Comparison of ENCODE assay signal across 16 cellular contexts in the genomic region with DNA sequence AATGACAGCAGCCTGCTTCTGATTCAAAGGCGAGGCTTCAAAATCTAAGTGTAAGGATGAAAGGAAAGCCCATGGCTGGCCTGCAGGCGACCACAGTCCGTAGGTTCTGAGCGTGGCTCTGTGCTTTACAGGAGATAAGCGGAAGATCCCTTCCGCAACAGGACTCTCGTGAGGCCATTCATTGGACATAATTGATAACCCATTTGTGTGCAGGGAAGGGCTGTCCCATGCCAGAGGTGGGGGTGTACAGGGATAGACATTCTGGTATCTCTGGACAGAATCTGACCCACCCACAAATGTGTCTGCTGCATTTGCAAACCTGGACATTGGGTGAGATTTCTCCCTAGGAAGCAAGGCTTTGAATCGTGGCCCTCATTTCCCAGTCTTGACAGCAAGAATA.
"Had no signal": no experiment of that assay in that cellular context is flagged by ENCODE, and none has a peak within 500 bp of the region (broad histone marks: within the 10 kb centered on the region; RNA-seq: fewer than 3 reads in every experiment).

No MANE protein-coding gene starts in this region.

- DNase-seq: activated CD4-positive, alpha-beta T cell treated with anti-CD3 and anti-CD28 coated beads, Interleukin-2, amount 50 U/mL, for 4 hours; activated CD8-positive, alpha-beta memory T cell treated with anti-CD3 and anti-CD28 coated beads, Interleukin-2, amount 10 ng/mL, durations not matched to agents 7 days and 5 days; activated effector memory CD4-positive, alpha-beta T cell treated with anti-CD3 and anti-CD28 coated beads, Interleukin-2, amount 50 U/mL, for 16 hours; activated T-cell treated with anti-CD3 and anti-CD28 coated beads, Interleukin-2, amount 50 U/mL, for 48 hours; dorsolateral prefrontal cortex; midbrain; pancreas; stimulated activated naive B cell treated with anti-CD40 and anti-IgM and Interleukin-4, amounts not matched to agents 10 μg/mL and 1 μg/mL and 100 μg/mL, for 72 hours; T-helper 9 cell; transverse colon had no signal

- H3K36me3 Mint-ChIP-seq: activated naive CD4-positive, alpha-beta T cell treated with anti-CD3 and anti-CD28 coated beads, Interleukin-2, amount 50 U/mL, for 24 hours; stimulated activated naive B cell treated with anti-CD40 and anti-IgM and Interleukin-4, amounts not matched to agents 10 μg/mL and 1 μg/mL and 100 μg/mL, for 72 hours had no signal

- H3K9me3 Mint-ChIP-seq: activated naive CD4-positive, alpha-beta T cell treated with anti-CD3 and anti-CD28 coated beads, Interleukin-2, amount 50 U/mL, for 24 hours; stimulated activated naive B cell treated with anti-CD40 and anti-IgM and Interleukin-4, amounts not matched to agents 10 μg/mL and 1 μg/mL and 100 μg/mL, for 72 hours had no signal

- H3K4me3 ChIP-seq: adrenal gland, cardiac muscle cell, dorsolateral prefrontal cortex, esophagus muscularis mucosa, lung, pancreas, transverse colon had no signal

- H3K27ac ChIP-seq: cardiac muscle cell, esophagus muscularis mucosa, pancreas, transverse colon had no signal

- H3K9me3 ChIP-seq: adrenal gland, esophagus muscularis mucosa, pancreas, transverse colon had no signal

- ATAC-seq: activated CD4-positive, CD25-positive, alpha-beta regulatory T cell treated with anti-CD3 and anti-CD28 coated beads, Interleukin-2, amount 50 U/mL, for 24 hours; activated CD8-positive, alpha-beta memory T cell treated with anti-CD3 and anti-CD28 coated beads, Interleukin-2, amount 10 ng/mL, durations not matched to agents 7 days and 5 days; pancreas; stimulated activated naive B cell treated with anti-CD40 and anti-IgM and Interleukin-4, amounts not matched to agents 10 μg/mL and 1 μg/mL and 100 μg/mL, for 72 hours had no signal

- H3K4me3 Mint-ChIP-seq: activated CD8-positive, alpha-beta memory T cell treated with anti-CD3 and anti-CD28 coated beads, Interleukin-2, amount 10 ng/mL, durations not matched to agents 7 days and 5 days; activated naive CD4-positive, alpha-beta T cell treated with anti-CD3 and anti-CD28 coated beads, Interleukin-2, amount 50 U/mL, for 24 hours; stimulated activated naive B cell treated with anti-CD40 and anti-IgM and Interleukin-4, amounts not matched to agents 10 μg/mL and 1 μg/mL and 100 μg/mL, for 72 hours had no signal

- H3K27me3 Mint-ChIP-seq: activated naive CD4-positive, alpha-beta T cell treated with anti-CD3 and anti-CD28 coated beads, Interleukin-2, amount 50 U/mL, for 24 hours had no signal

- H3K27ac Mint-ChIP-seq: activated CD8-positive, alpha-beta memory T cell treated with anti-CD3 and anti-CD28 coated beads, Interleukin-2, amount 10 ng/mL, durations not matched to agents 7 days and 5 days; activated naive CD4-positive, alpha-beta T cell treated with anti-CD3 and anti-CD28 coated beads, Interleukin-2, amount 50 U/mL, for 24 hours; stimulated activated naive B cell treated with anti-CD40 and anti-IgM and Interleukin-4, amounts not matched to agents 10 μg/mL and 1 μg/mL and 100 μg/mL, for 72 hours had no signal

- H3K27me3 ChIP-seq: adrenal gland, dorsolateral prefrontal cortex, pancreas, transverse colon had no signal

- H3K36me3 ChIP-seq: adrenal gland, cardiac muscle cell, esophagus muscularis mucosa, pancreas, transverse colon had no signal
